ENCODE assay signal across 8 cellular contexts in genomic region chr12:96720363-96720705, GRCh38.
DNase-seq lines count a peak whose midpoint lies in the region; ATAC-seq and TF ChIP-seq lines count a peak whose summit lies in the region.

No MANE protein-coding gene starts in this region.

- BruUV-seq in PC-9 (replicated peaks; lab: Mats Ljungman, UMichigan) = no TSS peak

- TF ChIP-seq CTCF in CD8-positive, alpha-beta T cell (IDR thresholded peaks at IDR 0.05) = peak; percentile 19
- TF ChIP-seq CTCF in PC-9 (conservative IDR thresholded peaks at IDR 0.05) (no peak), breast epithelium (IDR thresholded peaks at IDR 0.05) (no peak)

- peaks cover 14% of the 10 kb centered on the region for H3K4me1 Mint-ChIP-seq in CD8-positive, alpha-beta T cell (ENCODE audit: low read depth)

- peaks cover 7% of the 10 kb centered on the region for H3K4me1 ChIP-seq in CD8-positive, alpha-beta T cell (ENCODE audit: insufficient read depth, low read length)
- no peaks in the 10 kb centered on the region for H3K4me1 ChIP-seq in PC-9 (replicated peaks; ENCODE audit: insufficient read depth)
- no peaks in the 10 kb centered on the region for H3K4me1 ChIP-seq in breast epithelium

- no peaks in the 10 kb centered on the region for H3K36me3 ChIP-seq in CD8-positive, alpha-beta T cell (ENCODE audit: insufficient read depth, low read length)
- H3K36me3 ChIP-seq in PC-9 (ENCODE audit: low read depth) (no peaks in the 10 kb centered on the region), breast epithelium (no peaks in the 10 kb centered on the region)

- H3K79me2 ChIP-seq in PC-9 (ENCODE audit: low read depth) = no peaks in the 10 kb centered on the region

- intact Hi-C loops in CD8-positive, alpha-beta T cell (cut with DNase I, micrococcal nuclease) = no loop called here
- intact Hi-C loops in PC-9 (cut with micrococcal nuclease; ENCODE audit: unreplicated experiment) = no loop called here
- intact Hi-C loops in breast epithelium (cut with DNase I; ENCODE audit: low total_unique reads) = no loop called here

- H3K9me3 ChIP-seq in CD8-positive, alpha-beta T cell (ENCODE audit: low read length) = no peaks in the 10 kb centered on the region
- H3K9me3 ChIP-seq in PC-9 (ENCODE audit: insufficient read depth, low read depth) (no peaks in the 10 kb centered on the region), breast epithelium (no peaks in the 10 kb centered on the region)

- peak overlapping the region; percentile 91 for H3K27ac Mint-ChIP-seq in CD8-positive, alpha-beta T cell

- H3K4me2 ChIP-seq in PC-9 = peak overlapping the region; percentile 84

- H3K4me3 Mint-ChIP-seq in CD8-positive, alpha-beta T cell = peak overlapping the region; percentile 94

- H3K27ac ChIP-seq in CD8-positive, alpha-beta T cell (ENCODE audit: low read depth, low read length) = peak overlapping the region; percentile 36
- H3K27ac ChIP-seq in PC-9 (no peak overlapping the region), breast epithelium (no peak overlapping the region)

- H3F3A ChIP-seq in PC-9 (ENCODE audit: insufficient read depth, low read depth) = no peaks in the 10 kb centered on the region

- CTCF ChIA-PET in CD8-positive, alpha-beta T cell (lab: Charles Lee) = interaction anchor here (0.6 to 1.1 kb wide), 3 partner anchors 12 to 45 kb away, joined by 3 to 4 read pairs (median 3); no protein-coding TSS in a partner anchor
- CTCF ChIA-PET in PC-9 (lab: Charles Lee) = interaction anchor here (0.6 kb wide), 1 partner anchor 26 kb away, joined by 3 read pairs; no protein-coding TSS in a partner anchor

- peak in 2 of 7 experiments; percentile 8 to 53 for DNase-seq in CD8-positive, alpha-beta T cell
- DNase-seq in PC-9 (peak in 1 of 2 experiments; percentile 29), breast epithelium (ENCODE audit: low spot score in 2 of 2) (no peak), myocyte (ENCODE audit: low read depth) (peak; percentile 34), Ammon's horn (ENCODE audit: low spot score) (no peak), GF-D8 (lab: John Stamatoyannopoulos, UW) (no peak)

- ATAC-seq in CD8-positive, alpha-beta T cell = peak; percentile 49
- ATAC-seq in GM19043 (IDR thresholded peaks at IDR 0.05; ENCODE audit: low read depth, unreplicated experiment) (peak; percentile 80), HG03135 (IDR thresholded peaks at IDR 0.05; ENCODE audit: unreplicated experiment) (peak; percentile 68)

- no peaks in the 10 kb centered on the region for H4K20me1 ChIP-seq in PC-9 (ENCODE audit: insufficient read depth)

- H3K9me3 Mint-ChIP-seq in CD8-positive, alpha-beta T cell = no peaks in the 10 kb centered on the region

- H2AFZ ChIP-seq in PC-9 = peak overlapping the region; percentile 58

- H3K27me3 Mint-ChIP-seq in CD8-positive, alpha-beta T cell (ENCODE audit: low read depth) = no peaks in the 10 kb centered on the region

- H3K36me3 Mint-ChIP-seq in CD8-positive, alpha-beta T cell = peaks cover 5% of the 10 kb centered on the region

- H3K27me3 ChIP-seq in CD8-positive, alpha-beta T cell (ENCODE audit: insufficient read depth, low read length) = no peaks in the 10 kb centered on the region
- H3K27me3 ChIP-seq in PC-9 (ENCODE audit: insufficient read depth, low read depth) (no peaks in the 10 kb centered on the region), breast epithelium (no peaks in the 10 kb centered on the region)

- POLR2A ChIA-PET in CD8-positive, alpha-beta T cell (lab: Charles Lee) = no interaction called here
- POLR2A ChIA-PET in PC-9 (lab: Charles Lee; ENCODE audit: unreplicated experiment) = interaction anchor here (0.7 kb wide), 1 partner anchor 187 kb away, joined by 5 read pairs; the partner anchor contains the start of gene NEDD1

- H3K9me2 ChIP-seq in PC-9 (ENCODE audit: insufficient read depth) = no peaks in the 10 kb centered on the region

- TF ChIP-seq POLR2A in breast epithelium (IDR thresholded peaks at IDR 0.05) = no peak

- peak overlapping the region; percentile 57 for H3K4me3 ChIP-seq in CD8-positive, alpha-beta T cell (ENCODE audit: low read depth, low read length)
- H3K4me3 ChIP-seq in PC-9 (peak overlapping the region; percentile 42; the same call in 1 of the 2 replicates), breast epithelium (peak overlapping the region; percentile 34 to 60 (median 35))
